Comparison of ENCODE assay signal across 23 cellular contexts in the genomic region with DNA sequence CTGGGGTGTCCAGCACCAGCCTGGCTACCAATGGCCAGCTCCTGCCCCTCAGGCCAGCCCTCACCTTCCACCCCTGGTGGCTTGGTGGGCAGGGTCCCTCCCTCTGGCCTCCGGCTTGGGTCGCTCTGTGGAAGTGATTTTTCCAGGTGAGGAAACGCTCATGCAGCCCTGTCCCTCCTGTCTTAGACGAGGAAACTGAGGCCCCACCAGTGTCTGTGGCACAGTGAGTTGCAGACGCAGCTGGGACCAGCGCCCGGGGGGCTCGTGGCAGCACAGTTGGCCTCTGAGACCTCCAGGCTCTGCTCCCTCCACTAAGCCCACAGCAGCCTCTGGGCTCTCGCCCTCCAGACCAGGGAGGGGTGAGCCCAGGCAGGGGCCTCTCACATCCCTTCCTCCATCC.
"Had no signal": no experiment of that assay in that cellular context is flagged by ENCODE, and none has a peak within 500 bp of the region (broad histone marks: within the 10 kb centered on the region; RNA-seq: fewer than 3 reads in every experiment).

No MANE protein-coding gene starts in this region.

- H3K27ac ChIP-seq: adrenal gland, hepatocyte, testis, vagina, VCaP had no signal

- H3K27ac Mint-ChIP-seq: activated naive CD8-positive, alpha-beta T cell; activated T-cell treated with anti-CD3 and anti-CD28 coated beads, Interleukin-2, amount 50 U/mL, for 24 hours; activated T-helper 2 cell treated with anti-CD3 and anti-CD28 coated beads, Interferon-gamma antibody, Interleukin-2, Interleukin-4, amounts not matched to agents 10 μg/mL and 5 μg/mL and 100 μg/mL, durations not matched to agents 14 hours and 24 hours and 36 hours; nephron had no signal

- H3K9me3 Mint-ChIP-seq: activated T-cell treated with anti-CD3 and anti-CD28 coated beads, Interleukin-2, amount 50 U/mL, for 24 hours; activated T-helper 2 cell treated with anti-CD3 and anti-CD28 coated beads, Interferon-gamma antibody, Interleukin-2, Interleukin-4, amounts not matched to agents 10 μg/mL and 5 μg/mL and 100 μg/mL, durations not matched to agents 14 hours and 24 hours and 36 hours had no signal

- H3K9me3 ChIP-seq: adrenal gland, testis, vagina had no signal

- H3K4me1 ChIP-seq: adrenal gland, testis, vagina had no signal

- H3K27me3 ChIP-seq: testis had no signal

- H3K79me2 ChIP-seq: hepatocyte had no signal

- ATAC-seq: left cardiac atrium had no signal

- DNase-seq: activated CD4-positive, alpha-beta T cell treated with anti-CD3 and anti-CD28 coated beads for 1 hour; activated CD8-positive, alpha-beta memory T cell treated with anti-CD3 and anti-CD28 coated beads, Interleukin-2, amount 50 U/mL, for 4 hours; activated naive CD4-positive, alpha-beta T cell; activated T-cell treated with anti-CD3 and anti-CD28 coated beads, Interleukin-2, amount 50 U/mL, for 24 hours; adrenal gland; cerebellar nuclear complex; effector CD4-positive, alpha-beta T cell; foreskin melanocyte; left cardiac atrium; midbrain; occipital lobe; retina; stimulated activated CD4-positive, alpha-beta T cell treated with anti-CD3 and anti-CD28 coated beads, Interleukin-4, amount 100 ng/mL, for 1 hour; stimulated activated naive CD4-positive, alpha-beta T cell; testis; trophoblast cell had no signal

- FAIRE-seq: bronchial epithelial cell had no signal

- H3K4me1 Mint-ChIP-seq: nephron had no signal

- H3K36me3 ChIP-seq: adrenal gland, vagina had no signal

- H3K4me3 ChIP-seq: adrenal gland, hepatocyte, testis, vagina had no signal

- H3K36me3 Mint-ChIP-seq: activated naive CD8-positive, alpha-beta T cell had no signal

- H3K4me3 Mint-ChIP-seq: activated naive CD8-positive, alpha-beta T cell; activated T-cell treated with anti-CD3 and anti-CD28 coated beads, Interleukin-2, amount 50 U/mL, for 24 hours; nephron had no signal

- H2AFZ ChIP-seq: hepatocyte had no signal

- H3K4me2 ChIP-seq: hepatocyte had no signal
